Comparison of ENCODE assay signal across 8 cellular contexts in the genomic region with DNA sequence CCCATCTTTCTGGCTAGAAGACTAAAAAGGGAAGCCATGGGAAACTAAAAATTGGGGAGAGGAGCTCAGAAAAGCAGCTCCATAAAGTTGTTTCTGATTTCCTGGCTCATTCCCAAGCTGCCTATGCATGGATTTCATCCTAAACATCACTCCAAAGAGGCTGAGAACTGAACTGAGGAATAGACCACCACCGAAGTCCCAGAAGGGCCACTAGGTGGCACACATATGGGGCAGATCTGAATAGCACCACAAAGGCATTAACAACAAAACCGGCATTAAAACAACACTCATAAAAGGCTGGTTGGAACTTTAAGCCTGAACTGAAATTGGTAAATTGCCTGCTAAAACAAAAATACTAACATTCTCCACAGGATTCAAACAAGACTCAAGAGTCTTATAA.
DNase-seq lines count a peak whose midpoint lies in the region; ATAC-seq lines count a peak whose summit lies in the region.

No MANE protein-coding gene starts in this region.

- DNase-seq in COLO829 (ENCODE audit: low spot score) (peak; percentile 49), NOMO-1 treated with dmso at 0.1 percent for 144 hours (lab: John Stamatoyannopoulos, UW; ENCODE audit: unreplicated experiment) (peak; percentile 45), cerebellar cortex (ENCODE audit: low spot score) (peak; percentile 11), DMS79 treated with DMSO at 0.1 percent for 48 hours (lab: John Stamatoyannopoulos, UW) (no peak)
- peak in 3 of 9 donors; percentile 4 to 5 (median 4) for DNase-seq in naive thymus-derived CD4-positive, alpha-beta T cell
- DNase-seq in stimulated activated naive CD4-positive, alpha-beta T cell treated with Interleukin-2 at 50 U/mL for 16 hours (lab: John Stamatoyannopoulos, UW), result no peak

- POLR2A ChIA-PET in naive thymus-derived CD4-positive, alpha-beta T cell (lab: Charles Lee), result no interaction called here

- no peak overlapping the region for H3K4me3 ChIP-seq in naive thymus-derived CD4-positive, alpha-beta T cell (ENCODE audit: low read length)

- no peaks in the 10 kb centered on the region for H3K9me3 ChIP-seq in naive thymus-derived CD4-positive, alpha-beta T cell (ENCODE audit: control insufficient read depth in 2 of 3, low read length in 3 of 3)

- no peaks in the 10 kb centered on the region for H3K36me3 Mint-ChIP-seq in naive thymus-derived CD4-positive, alpha-beta T cell

- no peak overlapping the region for H3K27ac Mint-ChIP-seq in naive thymus-derived CD4-positive, alpha-beta T cell

- H3K4me3 Mint-ChIP-seq in naive thymus-derived CD4-positive, alpha-beta T cell, result no peak overlapping the region

- intact Hi-C loops in naive thymus-derived CD4-positive, alpha-beta T cell (cut with micrococcal nuclease), result loop anchor here (1.0 to 2.0 kb wide), 2 partner anchors 637 kb away; no protein-coding TSS in a partner anchor

- no peaks in the 10 kb centered on the region for H3K4me1 ChIP-seq in naive thymus-derived CD4-positive, alpha-beta T cell (ENCODE audit: control insufficient read depth in 2 of 2, insufficient read depth in 2 of 2, low read length in 2 of 2)

- H3K9me3 Mint-ChIP-seq in naive thymus-derived CD4-positive, alpha-beta T cell, result peaks cover 0 to 13% (median 4%) of the 10 kb centered on the region in 11 donors

- no peaks in the 10 kb centered on the region for H3K27me3 ChIP-seq in naive thymus-derived CD4-positive, alpha-beta T cell (ENCODE audit: control insufficient read depth in 2 of 2, insufficient read depth in 2 of 2, low read length in 2 of 2)

- no peak overlapping the region for H3K27ac ChIP-seq in naive thymus-derived CD4-positive, alpha-beta T cell (ENCODE audit: low read depth, low read length)

- H3K36me3 ChIP-seq in naive thymus-derived CD4-positive, alpha-beta T cell (ENCODE audit: control insufficient read depth in 2 of 3, insufficient read depth in 3 of 3, low read length in 3 of 3), result no peaks in the 10 kb centered on the region

- H3K4me1 Mint-ChIP-seq in naive thymus-derived CD4-positive, alpha-beta T cell, result peaks cover 0 to 2% (median 0%) of the 10 kb centered on the region in 7 donors

- CTCF ChIA-PET in naive thymus-derived CD4-positive, alpha-beta T cell (lab: Charles Lee), result no interaction called here

- ATAC-seq in GM21529 (IDR thresholded peaks at IDR 0.05; ENCODE audit: unreplicated experiment) (peak; percentile 48), GM21360 (IDR thresholded peaks at IDR 0.05; ENCODE audit: unreplicated experiment) (no peak)
- peak; percentile 58 for ATAC-seq in naive thymus-derived CD4-positive, alpha-beta T cell

- H3K27me3 Mint-ChIP-seq in naive thymus-derived CD4-positive, alpha-beta T cell, result peaks cover 12 to 23% (median 19%) of the 10 kb centered on the region in 5 donors

Comparison
In these comparisons a context has a peak if more than half of its experiments do, and no peak if none do; other contexts are left out.
1. DNase-seq: peak in COLO829 (single experiment), NOMO-1 treated with dmso at 0.1 percent for 144 hours (single experiment) and cerebellar cortex (single experiment); none in stimulated activated naive CD4-positive, alpha-beta T cell treated with Interleukin-2 at 50 U/mL for 16 hours (single experiment) and DMS79 treated with DMSO at 0.1 percent for 48 hours (single experiment).